In the genomic region with DNA sequence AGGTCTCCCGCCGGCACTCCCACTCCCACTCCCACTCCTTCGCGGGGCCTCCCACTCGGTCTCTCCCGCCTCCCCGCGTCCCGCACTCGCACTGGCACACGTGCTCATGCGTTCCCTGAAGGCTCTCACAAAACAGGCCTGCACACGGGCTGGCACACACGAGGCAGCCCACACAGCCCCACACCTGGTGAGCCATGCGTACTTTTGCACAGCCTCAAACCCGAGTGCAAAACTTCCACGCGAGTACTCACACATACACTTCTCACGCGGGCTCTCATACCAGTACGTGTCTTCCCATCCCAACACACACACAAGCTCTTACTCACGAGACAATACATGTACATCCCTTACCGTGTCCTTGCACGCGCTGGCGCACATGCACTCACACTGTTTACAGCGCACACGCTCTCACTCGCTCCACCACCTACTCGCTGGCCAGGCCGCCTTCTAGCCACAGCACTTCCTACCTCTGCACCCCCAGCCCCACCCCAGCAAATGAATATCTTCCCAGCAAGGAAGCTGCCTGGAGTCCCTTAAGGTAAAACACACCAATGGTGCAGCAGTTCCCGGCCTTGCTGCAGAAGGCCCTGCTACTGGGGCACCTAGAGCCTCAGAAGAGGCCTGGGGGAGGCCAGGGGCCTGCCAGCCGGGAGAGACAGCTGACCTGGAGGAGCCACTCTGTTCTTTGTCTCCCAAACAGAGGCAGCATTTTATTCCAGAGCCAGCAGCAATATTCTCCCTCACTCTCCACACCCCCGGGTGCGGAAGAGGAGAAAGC, we compare ENCODE assay signal across 1 cellular context.
A peak's percentile ranks its signal among the peaks of the same experiment; 100 is the strongest.
TF ChIP-seq lines count a peak whose summit lies in the region.

No MANE protein-coding gene starts in this region.

TF ChIP-seq in K562, 482 proteins besides CTCF, POLR2A, EP300 and RAD21 (continued from another document and continues in another):
- TF ChIP-seq, protein P1, sequence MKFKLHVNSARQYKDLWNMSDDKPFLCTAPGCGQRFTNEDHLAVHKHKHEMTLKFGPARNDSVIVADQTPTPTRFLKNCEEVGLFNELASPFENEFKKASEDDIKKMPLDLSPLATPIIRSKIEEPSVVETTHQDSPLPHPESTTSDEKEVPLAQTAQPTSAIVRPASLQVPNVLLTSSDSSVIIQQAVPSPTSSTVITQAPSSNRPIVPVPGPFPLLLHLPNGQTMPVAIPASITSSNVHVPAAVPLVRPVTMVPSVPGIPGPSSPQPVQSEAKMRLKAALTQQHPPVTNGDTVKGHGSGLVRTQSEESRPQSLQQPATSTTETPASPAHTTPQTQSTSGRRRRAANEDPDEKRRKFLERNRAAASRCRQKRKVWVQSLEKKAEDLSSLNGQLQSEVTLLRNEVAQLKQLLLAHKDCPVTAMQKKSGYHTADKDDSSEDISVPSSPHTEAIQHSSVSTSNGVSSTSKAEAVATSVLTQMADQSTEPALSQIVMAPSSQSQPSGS (CRISPR knock-in tag; IDR thresholded peaks at IDR 0.05): no peak
- peak; percentile 23; the same call in 1 of the 2 replicates for TF ChIP-seq SP1 (CRISPR knock-in tag; IDR thresholded peaks at IDR 0.05)
- TF ChIP-seq, protein P2, sequence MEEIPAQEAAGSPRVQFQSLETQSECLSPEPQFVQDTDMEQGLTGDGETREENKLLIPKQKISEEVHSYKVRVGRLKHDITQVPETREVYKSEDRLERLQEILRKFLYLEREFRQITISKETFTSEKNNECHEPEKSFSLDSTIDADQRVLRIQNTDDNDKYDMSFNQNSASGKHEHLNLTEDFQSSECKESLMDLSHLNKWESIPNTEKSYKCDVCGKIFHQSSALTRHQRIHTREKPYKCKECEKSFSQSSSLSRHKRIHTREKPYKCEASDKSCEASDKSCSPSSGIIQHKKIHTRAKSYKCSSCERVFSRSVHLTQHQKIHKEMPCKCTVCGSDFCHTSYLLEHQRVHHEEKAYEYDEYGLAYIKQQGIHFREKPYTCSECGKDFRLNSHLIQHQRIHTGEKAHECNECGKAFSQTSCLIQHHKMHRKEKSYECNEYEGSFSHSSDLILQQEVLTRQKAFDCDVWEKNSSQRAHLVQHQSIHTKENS (CRISPR knock-in tag; IDR thresholded peaks at IDR 0.05): no peak
- TF ChIP-seq, protein P3, sequence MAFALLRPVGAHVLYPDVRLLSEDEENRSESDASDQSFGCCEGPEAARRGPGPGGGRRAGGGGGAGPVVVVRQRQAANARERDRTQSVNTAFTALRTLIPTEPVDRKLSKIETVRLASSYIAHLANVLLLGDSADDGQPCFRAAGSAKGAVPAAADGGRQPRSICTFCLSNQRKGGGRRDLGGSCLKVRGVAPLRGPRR (CRISPR knock-in tag; IDR thresholded peaks at IDR 0.05): no peak
- 0 out of 2 replicates have a peak, but pooled peaks have one; percentile 35 for TF ChIP-seq ARID2 (IDR thresholded peaks at IDR 0.05)
- TF ChIP-seq ZBTB8A (IDR thresholded peaks at IDR 0.05; ENCODE audit: partially characterized antibody): no peak
- no peak for TF ChIP-seq PCBP1 (IDR thresholded peaks at IDR 0.05; ENCODE audit: low read depth, low read length, poor library complexity, severe bottlenecking)
- peak; percentile 55; the same call in 1 of the 2 replicates for TF ChIP-seq TEAD4 (IDR thresholded peaks at IDR 0.05; ENCODE audit: low read length)
- TF ChIP-seq TEAD4 (CRISPR knock-in tag; IDR thresholded peaks at IDR 0.05; ENCODE audit: borderline replicate concordance): peak; percentile 74; the same call in 1 of the 2 replicates
- TF ChIP-seq MAFG (tag; conservative IDR thresholded peaks at IDR 0.05): no peak
- TF ChIP-seq TARDBP (IDR thresholded peaks at IDR 0.05): peak; percentile 9; the same call in 1 of the 2 replicates
- no peak for TF ChIP-seq PHF21A (IDR thresholded peaks at IDR 0.05; ENCODE audit: borderline replicate concordance, low read depth)
- TF ChIP-seq PYGO2 (tag; IDR thresholded peaks at IDR 0.05): no peak
- TF ChIP-seq, protein P4, sequence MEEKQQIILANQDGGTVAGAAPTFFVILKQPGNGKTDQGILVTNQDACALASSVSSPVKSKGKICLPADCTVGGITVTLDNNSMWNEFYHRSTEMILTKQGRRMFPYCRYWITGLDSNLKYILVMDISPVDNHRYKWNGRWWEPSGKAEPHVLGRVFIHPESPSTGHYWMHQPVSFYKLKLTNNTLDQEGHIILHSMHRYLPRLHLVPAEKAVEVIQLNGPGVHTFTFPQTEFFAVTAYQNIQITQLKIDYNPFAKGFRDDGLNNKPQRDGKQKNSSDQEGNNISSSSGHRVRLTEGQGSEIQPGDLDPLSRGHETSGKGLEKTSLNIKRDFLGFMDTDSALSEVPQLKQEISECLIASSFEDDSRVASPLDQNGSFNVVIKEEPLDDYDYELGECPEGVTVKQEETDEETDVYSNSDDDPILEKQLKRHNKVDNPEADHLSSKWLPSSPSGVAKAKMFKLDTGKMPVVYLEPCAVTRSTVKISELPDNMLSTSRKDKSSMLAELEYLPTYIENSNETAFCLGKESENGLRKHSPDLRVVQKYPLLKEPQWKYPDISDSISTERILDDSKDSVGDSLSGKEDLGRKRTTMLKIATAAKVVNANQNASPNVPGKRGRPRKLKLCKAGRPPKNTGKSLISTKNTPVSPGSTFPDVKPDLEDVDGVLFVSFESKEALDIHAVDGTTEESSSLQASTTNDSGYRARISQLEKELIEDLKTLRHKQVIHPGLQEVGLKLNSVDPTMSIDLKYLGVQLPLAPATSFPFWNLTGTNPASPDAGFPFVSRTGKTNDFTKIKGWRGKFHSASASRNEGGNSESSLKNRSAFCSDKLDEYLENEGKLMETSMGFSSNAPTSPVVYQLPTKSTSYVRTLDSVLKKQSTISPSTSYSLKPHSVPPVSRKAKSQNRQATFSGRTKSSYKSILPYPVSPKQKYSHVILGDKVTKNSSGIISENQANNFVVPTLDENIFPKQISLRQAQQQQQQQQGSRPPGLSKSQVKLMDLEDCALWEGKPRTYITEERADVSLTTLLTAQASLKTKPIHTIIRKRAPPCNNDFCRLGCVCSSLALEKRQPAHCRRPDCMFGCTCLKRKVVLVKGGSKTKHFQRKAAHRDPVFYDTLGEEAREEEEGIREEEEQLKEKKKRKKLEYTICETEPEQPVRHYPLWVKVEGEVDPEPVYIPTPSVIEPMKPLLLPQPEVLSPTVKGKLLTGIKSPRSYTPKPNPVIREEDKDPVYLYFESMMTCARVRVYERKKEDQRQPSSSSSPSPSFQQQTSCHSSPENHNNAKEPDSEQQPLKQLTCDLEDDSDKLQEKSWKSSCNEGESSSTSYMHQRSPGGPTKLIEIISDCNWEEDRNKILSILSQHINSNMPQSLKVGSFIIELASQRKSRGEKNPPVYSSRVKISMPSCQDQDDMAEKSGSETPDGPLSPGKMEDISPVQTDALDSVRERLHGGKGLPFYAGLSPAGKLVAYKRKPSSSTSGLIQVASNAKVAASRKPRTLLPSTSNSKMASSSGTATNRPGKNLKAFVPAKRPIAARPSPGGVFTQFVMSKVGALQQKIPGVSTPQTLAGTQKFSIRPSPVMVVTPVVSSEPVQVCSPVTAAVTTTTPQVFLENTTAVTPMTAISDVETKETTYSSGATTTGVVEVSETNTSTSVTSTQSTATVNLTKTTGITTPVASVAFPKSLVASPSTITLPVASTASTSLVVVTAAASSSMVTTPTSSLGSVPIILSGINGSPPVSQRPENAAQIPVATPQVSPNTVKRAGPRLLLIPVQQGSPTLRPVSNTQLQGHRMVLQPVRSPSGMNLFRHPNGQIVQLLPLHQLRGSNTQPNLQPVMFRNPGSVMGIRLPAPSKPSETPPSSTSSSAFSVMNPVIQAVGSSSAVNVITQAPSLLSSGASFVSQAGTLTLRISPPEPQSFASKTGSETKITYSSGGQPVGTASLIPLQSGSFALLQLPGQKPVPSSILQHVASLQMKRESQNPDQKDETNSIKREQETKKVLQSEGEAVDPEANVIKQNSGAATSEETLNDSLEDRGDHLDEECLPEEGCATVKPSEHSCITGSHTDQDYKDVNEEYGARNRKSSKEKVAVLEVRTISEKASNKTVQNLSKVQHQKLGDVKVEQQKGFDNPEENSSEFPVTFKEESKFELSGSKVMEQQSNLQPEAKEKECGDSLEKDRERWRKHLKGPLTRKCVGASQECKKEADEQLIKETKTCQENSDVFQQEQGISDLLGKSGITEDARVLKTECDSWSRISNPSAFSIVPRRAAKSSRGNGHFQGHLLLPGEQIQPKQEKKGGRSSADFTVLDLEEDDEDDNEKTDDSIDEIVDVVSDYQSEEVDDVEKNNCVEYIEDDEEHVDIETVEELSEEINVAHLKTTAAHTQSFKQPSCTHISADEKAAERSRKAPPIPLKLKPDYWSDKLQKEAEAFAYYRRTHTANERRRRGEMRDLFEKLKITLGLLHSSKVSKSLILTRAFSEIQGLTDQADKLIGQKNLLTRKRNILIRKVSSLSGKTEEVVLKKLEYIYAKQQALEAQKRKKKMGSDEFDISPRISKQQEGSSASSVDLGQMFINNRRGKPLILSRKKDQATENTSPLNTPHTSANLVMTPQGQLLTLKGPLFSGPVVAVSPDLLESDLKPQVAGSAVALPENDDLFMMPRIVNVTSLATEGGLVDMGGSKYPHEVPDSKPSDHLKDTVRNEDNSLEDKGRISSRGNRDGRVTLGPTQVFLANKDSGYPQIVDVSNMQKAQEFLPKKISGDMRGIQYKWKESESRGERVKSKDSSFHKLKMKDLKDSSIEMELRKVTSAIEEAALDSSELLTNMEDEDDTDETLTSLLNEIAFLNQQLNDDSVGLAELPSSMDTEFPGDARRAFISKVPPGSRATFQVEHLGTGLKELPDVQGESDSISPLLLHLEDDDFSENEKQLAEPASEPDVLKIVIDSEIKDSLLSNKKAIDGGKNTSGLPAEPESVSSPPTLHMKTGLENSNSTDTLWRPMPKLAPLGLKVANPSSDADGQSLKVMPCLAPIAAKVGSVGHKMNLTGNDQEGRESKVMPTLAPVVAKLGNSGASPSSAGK (IDR thresholded peaks at IDR 0.05): peak; percentile 97
- no peak for TF ChIP-seq JUN (IDR thresholded peaks at IDR 0.05; ENCODE audit: borderline replicate concordance, low read depth, low read length)
- TF ChIP-seq JUN (CRISPR knock-in tag; IDR thresholded peaks at IDR 0.05; ENCODE audit: borderline replicate concordance): 0 out of 2 replicates have a peak, but pooled peaks have one; percentile 74
- TF ChIP-seq ZNF695 (CRISPR knock-in tag; IDR thresholded peaks at IDR 0.05): no peak
- TF ChIP-seq BRF1 (IDR thresholded peaks at IDR 0.05; ENCODE audit: borderline replicate concordance, extremely low read depth, insufficient read length): no peak
- TF ChIP-seq MBD2 (IDR thresholded peaks at IDR 0.05; ENCODE audit: borderline replicate concordance, low read depth): no peak
- TF ChIP-seq, protein P5, sequence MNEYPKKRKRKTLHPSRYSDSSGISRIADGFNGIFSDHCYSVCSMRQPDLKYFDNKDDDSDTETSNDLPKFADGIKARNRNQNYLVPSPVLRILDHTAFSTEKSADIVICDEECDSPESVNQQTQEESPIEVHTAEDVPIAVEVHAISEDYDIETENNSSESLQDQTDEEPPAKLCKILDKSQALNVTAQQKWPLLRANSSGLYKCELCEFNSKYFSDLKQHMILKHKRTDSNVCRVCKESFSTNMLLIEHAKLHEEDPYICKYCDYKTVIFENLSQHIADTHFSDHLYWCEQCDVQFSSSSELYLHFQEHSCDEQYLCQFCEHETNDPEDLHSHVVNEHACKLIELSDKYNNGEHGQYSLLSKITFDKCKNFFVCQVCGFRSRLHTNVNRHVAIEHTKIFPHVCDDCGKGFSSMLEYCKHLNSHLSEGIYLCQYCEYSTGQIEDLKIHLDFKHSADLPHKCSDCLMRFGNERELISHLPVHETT (CRISPR knock-in tag; conservative IDR thresholded peaks at IDR 0.05 in 1 of 2, IDR thresholded peaks at IDR 0.05 in 1 of 2): peak in 1 of 2 experiments; percentile 83; a peak in 2 of 4 replicates
- TF ChIP-seq ZNF77 (CRISPR knock-in tag; IDR thresholded peaks at IDR 0.05): no peak
- no peak for TF ChIP-seq ZBTB17 (CRISPR knock-in tag; IDR thresholded peaks at IDR 0.05)
- TF ChIP-seq DIDO1 (tag; IDR thresholded peaks at IDR 0.05; ENCODE audit: low read depth): 0 out of 2 replicates have a peak, but pooled peaks have one; percentile 47
- peak; percentile 16; the same call in 1 of the 2 replicates for TF ChIP-seq ZNF830 (CRISPR knock-in tag; IDR thresholded peaks at IDR 0.05)
- peak; percentile 51; the same call in 1 of the 2 replicates for TF ChIP-seq SOX6 (IDR thresholded peaks at IDR 0.05)
- TF ChIP-seq, protein P6, sequence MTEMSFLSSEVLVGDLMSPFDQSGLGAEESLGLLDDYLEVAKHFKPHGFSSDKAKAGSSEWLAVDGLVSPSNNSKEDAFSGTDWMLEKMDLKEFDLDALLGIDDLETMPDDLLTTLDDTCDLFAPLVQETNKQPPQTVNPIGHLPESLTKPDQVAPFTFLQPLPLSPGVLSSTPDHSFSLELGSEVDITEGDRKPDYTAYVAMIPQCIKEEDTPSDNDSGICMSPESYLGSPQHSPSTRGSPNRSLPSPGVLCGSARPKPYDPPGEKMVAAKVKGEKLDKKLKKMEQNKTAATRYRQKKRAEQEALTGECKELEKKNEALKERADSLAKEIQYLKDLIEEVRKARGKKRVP (CRISPR knock-in tag; IDR thresholded peaks at IDR 0.05): no peak
- no peak for TF ChIP-seq EZH2 (IDR thresholded peaks at IDR 0.05; ENCODE audit: borderline replicate concordance, low read depth, low read length)
- no peak for TF ChIP-seq HEY1 (CRISPR knock-in tag; IDR thresholded peaks at IDR 0.05; ENCODE audit: borderline replicate concordance)
- TF ChIP-seq, protein P7, sequence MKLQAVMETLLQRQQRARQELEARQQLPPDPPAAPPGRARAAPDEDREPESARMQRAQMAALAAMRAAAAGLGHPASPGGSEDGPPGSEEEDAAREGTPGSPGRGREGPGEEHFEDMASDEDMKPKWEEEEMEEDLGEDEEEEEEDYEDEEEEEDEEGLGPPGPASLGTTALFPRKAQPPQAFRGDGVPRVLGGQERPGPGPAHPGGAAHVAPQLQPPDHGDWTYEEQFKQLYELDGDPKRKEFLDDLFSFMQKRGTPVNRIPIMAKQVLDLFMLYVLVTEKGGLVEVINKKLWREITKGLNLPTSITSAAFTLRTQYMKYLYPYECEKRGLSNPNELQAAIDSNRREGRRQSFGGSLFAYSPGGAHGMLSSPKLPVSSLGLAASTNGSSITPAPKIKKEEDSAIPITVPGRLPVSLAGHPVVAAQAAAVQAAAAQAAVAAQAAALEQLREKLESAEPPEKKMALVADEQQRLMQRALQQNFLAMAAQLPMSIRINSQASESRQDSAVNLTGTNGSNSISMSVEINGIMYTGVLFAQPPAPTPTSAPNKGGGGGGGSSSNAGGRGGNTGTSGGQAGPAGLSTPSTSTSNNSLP (IDR thresholded peaks at IDR 0.05; ENCODE audit: borderline replicate concordance, low read depth, low read length): no peak
- TF ChIP-seq RHOXF2B (CRISPR knock-in tag; conservative IDR thresholded peaks at IDR 0.05): 0 out of 2 replicates have a peak, but pooled peaks have one; percentile 58
- TF ChIP-seq, protein P8, sequence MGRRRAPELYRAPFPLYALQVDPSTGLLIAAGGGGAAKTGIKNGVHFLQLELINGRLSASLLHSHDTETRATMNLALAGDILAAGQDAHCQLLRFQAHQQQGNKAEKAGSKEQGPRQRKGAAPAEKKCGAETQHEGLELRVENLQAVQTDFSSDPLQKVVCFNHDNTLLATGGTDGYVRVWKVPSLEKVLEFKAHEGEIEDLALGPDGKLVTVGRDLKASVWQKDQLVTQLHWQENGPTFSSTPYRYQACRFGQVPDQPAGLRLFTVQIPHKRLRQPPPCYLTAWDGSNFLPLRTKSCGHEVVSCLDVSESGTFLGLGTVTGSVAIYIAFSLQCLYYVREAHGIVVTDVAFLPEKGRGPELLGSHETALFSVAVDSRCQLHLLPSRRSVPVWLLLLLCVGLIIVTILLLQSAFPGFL (CRISPR knock-in tag; IDR thresholded peaks at IDR 0.05): no peak
- no peak for TF ChIP-seq SMAD2 (IDR thresholded peaks at IDR 0.05; ENCODE audit: low read depth, low read length)
- TF ChIP-seq TAF15 (IDR thresholded peaks at IDR 0.05; ENCODE audit: low read depth, low read length): no peak
- TF ChIP-seq, protein P9, sequence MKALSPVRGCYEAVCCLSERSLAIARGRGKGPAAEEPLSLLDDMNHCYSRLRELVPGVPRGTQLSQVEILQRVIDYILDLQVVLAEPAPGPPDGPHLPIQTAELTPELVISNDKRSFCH (CRISPR knock-in tag; IDR thresholded peaks at IDR 0.05): no peak
- TF ChIP-seq, protein P9 (tag; IDR thresholded peaks at IDR 0.05): peak; percentile 91
